9 cellular contexts compared by ENCODE assay signal in the genomic region with DNA sequence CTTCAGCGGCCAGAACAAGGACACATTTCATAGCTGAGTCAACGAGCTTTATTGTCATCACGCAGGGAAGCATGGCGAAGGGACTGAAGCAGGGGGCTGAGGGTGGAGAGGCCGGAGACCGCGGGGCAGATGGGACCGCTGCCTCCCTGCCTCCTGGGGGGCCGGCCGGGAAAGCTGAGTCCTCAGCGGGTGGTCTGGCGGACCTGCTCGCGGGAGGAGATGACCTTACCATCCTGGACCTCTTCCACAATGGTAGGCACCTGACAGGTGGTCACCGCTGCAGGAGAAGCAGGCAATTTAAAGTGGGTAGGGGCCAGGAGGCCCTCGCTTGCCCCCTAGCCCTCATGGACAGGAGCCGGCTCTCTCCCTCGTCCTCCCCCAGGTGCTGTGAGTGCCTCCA. TPM values are rescaled to one million over a fixed set of nuclear protein-coding genes. Genes with fewer than 3 reads are reported as not detected.
"Had no signal": no experiment of that assay in that cellular context is flagged by ENCODE, and none has a peak within 500 bp of the region (broad histone marks: within the 10 kb centered on the region; RNA-seq: fewer than 3 reads in every experiment).

No MANE protein-coding gene starts in this region.

RNA-seq across cellular contexts. Expression of a gene that starts 45.0 kb away (rescaled TPM):
- total RNA-seq: subcutaneous adipose tissue, suprapubic skin, temporal lobe, testis, thyroid gland, tibial nerve, ureter, urinary bladder, uterus had no signal
